ENCODE assay signal across 22 cellular contexts in the genomic region with DNA sequence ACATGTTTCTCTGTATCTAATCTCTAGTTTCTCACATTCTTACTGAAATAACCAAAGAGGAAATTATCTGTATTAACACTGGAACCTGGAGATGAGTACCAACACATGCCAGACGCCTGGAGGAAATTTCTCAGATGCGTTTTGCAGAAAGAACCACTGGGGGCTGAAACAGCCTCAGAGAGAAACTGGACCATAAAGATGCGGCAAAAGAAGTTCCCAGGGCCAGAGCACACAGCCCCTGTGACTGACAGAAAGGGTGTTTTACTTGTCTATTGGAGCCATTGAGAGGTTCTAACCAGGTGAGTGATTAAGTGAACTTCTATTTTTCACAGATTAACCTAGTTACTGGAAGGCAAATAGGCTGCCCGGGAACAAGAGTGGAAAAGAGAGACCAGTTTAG.
"Had no signal": no experiment of that assay in that cellular context is flagged by ENCODE, and none has a peak within 500 bp of the region (broad histone marks: within the 10 kb centered on the region; RNA-seq: fewer than 3 reads in every experiment).

No MANE protein-coding gene starts in this region.

- H3K27me3 Mint-ChIP-seq: activated naive CD4-positive, alpha-beta T cell treated with anti-CD3 and anti-CD28 coated beads, Interleukin-2, amount 10 ng/mL, durations not matched to agents 7 days and 5 days had no signal

- ATAC-seq: activated CD4-positive, alpha-beta T cell treated with anti-CD3 and anti-CD28 coated beads for 36 hours; activated naive CD4-positive, alpha-beta T cell treated with anti-CD3 and anti-CD28 coated beads, Interleukin-2, amount 50 U/mL, for 72 hours; activated T-cell treated with anti-CD3 and anti-CD28 coated beads, Interleukin-2, amount 50 U/mL, for 72 hours; esophagus mucosa had no signal

- H3K27ac Mint-ChIP-seq: activated CD4-positive, alpha-beta memory T cell treated with anti-CD3 and anti-CD28 coated beads, Interleukin-2, amount 10 ng/mL, durations not matched to agents 7 days and 5 days; activated CD4-positive, alpha-beta T cell treated with anti-CD3 and anti-CD28 coated beads for 36 hours; activated CD4-positive, alpha-beta T cell treated with anti-CD3 and anti-CD28 coated beads, Interleukin-2, amount 10 ng/mL, durations not matched to agents 7 days and 5 days; activated naive CD4-positive, alpha-beta T cell treated with anti-CD3 and anti-CD28 coated beads, Interleukin-2, amount 10 ng/mL, durations not matched to agents 7 days and 5 days; activated naive CD4-positive, alpha-beta T cell treated with anti-CD3 and anti-CD28 coated beads, Interleukin-2, amount 50 U/mL, for 72 hours; activated naive CD8-positive, alpha-beta T cell treated with anti-CD3 and anti-CD28 coated beads, Interleukin-2, amount 10 ng/mL, durations not matched to agents 7 days and 5 days; activated T-cell treated with anti-CD3 and anti-CD28 coated beads, Interleukin-2, amount 50 U/mL, for 24 hours; activated T-cell treated with anti-CD3 and anti-CD28 coated beads, Interleukin-2, amount 50 U/mL, for 72 hours had no signal

- DNase-seq: activated CD4-positive, alpha-beta memory T cell treated with anti-CD3 and anti-CD28 coated beads, Interleukin-2, amount 10 ng/mL, durations not matched to agents 7 days and 5 days; activated CD4-positive, alpha-beta T cell treated with anti-CD3 and anti-CD28 coated beads for 36 hours; activated CD4-positive, alpha-beta T cell treated with anti-CD3 and anti-CD28 coated beads, Interleukin-2, amount 10 ng/mL, durations not matched to agents 7 days and 5 days; activated CD4-positive, alpha-beta T cell treated with anti-CD3 and anti-CD28 coated beads, Interleukin-2, amount 50 U/mL, for 4 hours; activated CD4-positive, CD25-positive, alpha-beta regulatory T cell; activated CD4-positive, CD25-positive, alpha-beta regulatory T cell treated with anti-CD3 and anti-CD28 coated beads, Interleukin-2, amount 50 U/mL, for 72 hours; activated CD8-positive, alpha-beta memory T cell treated with anti-CD3 and anti-CD28 coated beads, Interleukin-2, amount 50 U/mL, for 48 hours; activated gamma-delta T cell; activated naive CD4-positive, alpha-beta T cell; activated naive CD4-positive, alpha-beta T cell treated with anti-CD3 and anti-CD28 coated beads, Interleukin-2, amount 10 ng/mL, durations not matched to agents 7 days and 5 days; activated naive CD8-positive, alpha-beta T cell treated with anti-CD3 and anti-CD28 coated beads, Interleukin-2, amount 10 ng/mL, durations not matched to agents 7 days and 5 days; activated T-cell treated with anti-CD3 and anti-CD28 coated beads for 4 hours; activated T-cell treated with anti-CD3 and anti-CD28 coated beads, Interleukin-2, amount 50 U/mL, for 24 hours; activated T-cell treated with anti-CD3 and anti-CD28 coated beads, Interleukin-2, amount 50 U/mL, for 72 hours; anterior cingulate cortex; caudate nucleus; cortex of kidney; effector CD8-positive, alpha-beta T cell; foreskin fibroblast; head of caudate nucleus had no signal

- H3K4me1 Mint-ChIP-seq: activated CD4-positive, alpha-beta memory T cell treated with anti-CD3 and anti-CD28 coated beads, Interleukin-2, amount 10 ng/mL, durations not matched to agents 7 days and 5 days; activated CD4-positive, alpha-beta T cell treated with anti-CD3 and anti-CD28 coated beads for 36 hours; activated CD4-positive, alpha-beta T cell treated with anti-CD3 and anti-CD28 coated beads, Interleukin-2, amount 10 ng/mL, durations not matched to agents 7 days and 5 days; activated naive CD4-positive, alpha-beta T cell treated with anti-CD3 and anti-CD28 coated beads, Interleukin-2, amount 10 ng/mL, durations not matched to agents 7 days and 5 days; activated naive CD8-positive, alpha-beta T cell treated with anti-CD3 and anti-CD28 coated beads, Interleukin-2, amount 10 ng/mL, durations not matched to agents 7 days and 5 days had no signal

- H3K9me3 Mint-ChIP-seq: activated CD4-positive, alpha-beta memory T cell treated with anti-CD3 and anti-CD28 coated beads, Interleukin-2, amount 10 ng/mL, durations not matched to agents 7 days and 5 days; activated CD4-positive, alpha-beta T cell treated with anti-CD3 and anti-CD28 coated beads, Interleukin-2, amount 10 ng/mL, durations not matched to agents 7 days and 5 days; activated naive CD4-positive, alpha-beta T cell treated with anti-CD3 and anti-CD28 coated beads, Interleukin-2, amount 10 ng/mL, durations not matched to agents 7 days and 5 days; activated naive CD4-positive, alpha-beta T cell treated with anti-CD3 and anti-CD28 coated beads, Interleukin-2, amount 50 U/mL, for 72 hours; activated T-cell treated with anti-CD3 and anti-CD28 coated beads, Interleukin-2, amount 50 U/mL, for 24 hours; activated T-cell treated with anti-CD3 and anti-CD28 coated beads, Interleukin-2, amount 50 U/mL, for 72 hours had no signal

- H3K4me3 Mint-ChIP-seq: activated CD4-positive, alpha-beta memory T cell treated with anti-CD3 and anti-CD28 coated beads, Interleukin-2, amount 10 ng/mL, durations not matched to agents 7 days and 5 days; activated CD4-positive, alpha-beta T cell treated with anti-CD3 and anti-CD28 coated beads for 36 hours; activated CD4-positive, alpha-beta T cell treated with anti-CD3 and anti-CD28 coated beads, Interleukin-2, amount 10 ng/mL, durations not matched to agents 7 days and 5 days; activated naive CD4-positive, alpha-beta T cell treated with anti-CD3 and anti-CD28 coated beads, Interleukin-2, amount 10 ng/mL, durations not matched to agents 7 days and 5 days; activated naive CD8-positive, alpha-beta T cell treated with anti-CD3 and anti-CD28 coated beads, Interleukin-2, amount 10 ng/mL, durations not matched to agents 7 days and 5 days; activated T-cell treated with anti-CD3 and anti-CD28 coated beads, Interleukin-2, amount 50 U/mL, for 24 hours; activated T-cell treated with anti-CD3 and anti-CD28 coated beads, Interleukin-2, amount 50 U/mL, for 72 hours had no signal

- H3K36me3 Mint-ChIP-seq: activated naive CD4-positive, alpha-beta T cell treated with anti-CD3 and anti-CD28 coated beads, Interleukin-2, amount 10 ng/mL, durations not matched to agents 7 days and 5 days; activated naive CD4-positive, alpha-beta T cell treated with anti-CD3 and anti-CD28 coated beads, Interleukin-2, amount 50 U/mL, for 72 hours; activated naive CD8-positive, alpha-beta T cell treated with anti-CD3 and anti-CD28 coated beads, Interleukin-2, amount 10 ng/mL, durations not matched to agents 7 days and 5 days had no signal
